ENCODE assay signal across 1 cellular context in the genomic region with DNA sequence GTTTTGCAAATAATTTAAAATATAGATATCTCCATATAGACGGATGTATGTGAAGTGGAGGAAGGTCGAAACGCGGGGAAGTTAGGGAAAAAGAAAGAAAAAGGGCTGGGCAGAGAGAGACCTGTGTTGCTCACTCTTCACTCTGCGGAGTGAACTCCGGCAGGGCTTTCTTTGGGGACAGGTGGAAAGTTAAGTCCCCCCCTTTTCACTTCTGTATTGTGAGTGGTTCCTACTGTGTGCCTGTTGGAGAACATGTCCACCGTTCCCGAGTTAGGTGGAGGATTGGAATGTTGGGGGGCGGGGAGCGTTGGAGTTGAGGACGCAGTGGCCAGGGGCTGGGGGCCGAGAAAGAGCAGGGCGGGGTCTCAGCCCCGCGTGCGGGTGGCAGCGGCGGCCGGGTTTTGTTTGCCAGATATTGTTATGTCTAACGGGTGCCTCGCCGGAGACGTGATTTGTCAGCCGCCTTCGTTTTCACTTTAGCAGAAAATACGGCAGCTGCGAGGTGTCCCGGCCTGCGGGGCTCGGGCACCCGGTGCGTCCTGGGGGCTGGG.
TF ChIP-seq lines count a peak whose summit lies in the region.

No MANE protein-coding gene starts in this region.

TF ChIP-seq in HEK293, 187 proteins besides CTCF, POLR2A, EP300 and RAD21 (continued from another document and continues in another):
- TF ChIP-seq, protein P1, sequence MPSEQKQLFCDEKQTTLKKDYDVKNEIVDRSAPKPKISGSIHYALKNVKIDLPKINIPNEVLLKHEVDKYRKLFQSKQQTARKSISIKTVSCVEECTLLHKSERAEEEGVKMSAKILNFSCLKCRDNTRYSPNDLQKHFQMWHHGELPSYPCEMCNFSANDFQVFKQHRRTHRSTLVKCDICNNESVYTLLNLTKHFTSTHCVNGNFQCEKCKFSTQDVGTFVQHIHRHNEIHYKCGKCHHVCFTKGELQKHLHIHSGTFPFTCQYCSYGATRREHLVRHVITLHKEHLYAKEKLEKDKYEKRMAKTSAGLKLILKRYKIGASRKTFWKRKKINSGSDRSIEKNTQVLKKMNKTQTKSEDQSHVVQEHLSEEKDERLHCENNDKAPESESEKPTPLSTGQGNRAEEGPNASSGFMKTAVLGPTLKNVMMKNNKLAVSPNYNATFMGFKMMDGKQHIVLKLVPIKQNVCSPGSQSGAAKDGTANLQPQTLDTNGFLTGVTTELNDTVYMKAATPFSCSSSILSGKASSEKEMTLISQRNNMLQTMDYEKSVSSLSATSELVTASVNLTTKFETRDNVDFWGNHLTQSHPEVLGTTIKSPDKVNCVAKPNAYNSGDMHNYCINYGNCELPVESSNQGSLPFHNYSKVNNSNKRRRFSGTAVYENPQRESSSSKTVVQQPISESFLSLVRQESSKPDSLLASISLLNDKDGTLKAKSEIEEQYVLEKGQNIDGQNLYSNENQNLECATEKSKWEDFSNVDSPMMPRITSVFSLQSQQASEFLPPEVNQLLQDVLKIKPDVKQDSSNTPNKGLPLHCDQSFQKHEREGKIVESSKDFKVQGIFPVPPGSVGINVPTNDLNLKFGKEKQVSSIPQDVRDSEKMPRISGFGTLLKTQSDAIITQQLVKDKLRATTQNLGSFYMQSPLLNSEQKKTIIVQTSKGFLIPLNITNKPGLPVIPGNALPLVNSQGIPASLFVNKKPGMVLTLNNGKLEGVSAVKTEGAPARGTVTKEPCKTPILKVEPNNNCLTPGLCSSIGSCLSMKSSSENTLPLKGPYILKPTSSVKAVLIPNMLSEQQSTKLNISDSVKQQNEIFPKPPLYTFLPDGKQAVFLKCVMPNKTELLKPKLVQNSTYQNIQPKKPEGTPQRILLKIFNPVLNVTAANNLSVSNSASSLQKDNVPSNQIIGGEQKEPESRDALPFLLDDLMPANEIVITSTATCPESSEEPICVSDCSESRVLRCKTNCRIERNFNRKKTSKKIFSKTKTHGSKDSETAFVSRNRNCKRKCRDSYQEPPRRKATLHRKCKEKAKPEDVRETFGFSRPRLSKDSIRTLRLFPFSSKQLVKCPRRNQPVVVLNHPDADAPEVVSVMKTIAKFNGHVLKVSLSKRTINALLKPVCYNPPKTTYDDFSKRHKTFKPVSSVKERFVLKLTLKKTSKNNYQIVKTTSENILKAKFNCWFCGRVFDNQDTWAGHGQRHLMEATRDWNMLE (tag by site-specific recombination; conservative IDR thresholded peaks at IDR 0.05; ENCODE audit: low read depth) = no peak
- TF ChIP-seq ZNF169 (tag by site-specific recombination; IDR thresholded peaks at IDR 0.05) = no peak
- no peak for TF ChIP-seq ZNF791 (tag by site-specific recombination; IDR thresholded peaks at IDR 0.05)
- peak; percentile 3; the same call in 1 of the 2 replicates for TF ChIP-seq GLIS1 (tag by site-specific recombination; IDR thresholded peaks at IDR 0.05)
- TF ChIP-seq ZNF580 (tag by site-specific recombination; IDR thresholded peaks at IDR 0.05) = no peak
- TF ChIP-seq GLI4 (tag by site-specific recombination; IDR thresholded peaks at IDR 0.05) = no peak
- TF ChIP-seq, protein P2, sequence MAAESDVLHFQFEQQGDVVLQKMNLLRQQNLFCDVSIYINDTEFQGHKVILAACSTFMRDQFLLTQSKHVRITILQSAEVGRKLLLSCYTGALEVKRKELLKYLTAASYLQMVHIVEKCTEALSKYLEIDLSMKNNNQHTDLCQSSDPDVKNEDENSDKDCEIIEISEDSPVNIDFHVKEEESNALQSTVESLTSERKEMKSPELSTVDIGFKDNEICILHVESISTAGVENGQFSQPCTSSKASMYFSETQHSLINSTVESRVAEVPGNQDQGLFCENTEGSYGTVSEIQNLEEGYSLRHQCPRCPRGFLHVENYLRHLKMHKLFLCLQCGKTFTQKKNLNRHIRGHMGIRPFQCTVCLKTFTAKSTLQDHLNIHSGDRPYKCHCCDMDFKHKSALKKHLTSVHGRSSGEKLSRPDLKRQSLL (tag by site-specific recombination; IDR thresholded peaks at IDR 0.05) = no peak
- no peak for TF ChIP-seq ZNF843 (tag by site-specific recombination; IDR thresholded peaks at IDR 0.05)
- no peak for TF ChIP-seq ZNF37A (tag by site-specific recombination; IDR thresholded peaks at IDR 0.05)
- no peak for TF ChIP-seq ZNF670 (tag by site-specific recombination; IDR thresholded peaks at IDR 0.05; ENCODE audit: low read depth)
- no peak for TF ChIP-seq ZNF624 (tag by site-specific recombination; IDR thresholded peaks at IDR 0.05)
- peak; percentile 76 for TF ChIP-seq ZNF335 (tag by site-specific recombination; conservative IDR thresholded peaks at IDR 0.05)
- TF ChIP-seq KLF1 (tag by site-specific recombination; IDR thresholded peaks at IDR 0.05) = no peak; the same call in 1 of the 2 replicates
- TF ChIP-seq, protein P3, sequence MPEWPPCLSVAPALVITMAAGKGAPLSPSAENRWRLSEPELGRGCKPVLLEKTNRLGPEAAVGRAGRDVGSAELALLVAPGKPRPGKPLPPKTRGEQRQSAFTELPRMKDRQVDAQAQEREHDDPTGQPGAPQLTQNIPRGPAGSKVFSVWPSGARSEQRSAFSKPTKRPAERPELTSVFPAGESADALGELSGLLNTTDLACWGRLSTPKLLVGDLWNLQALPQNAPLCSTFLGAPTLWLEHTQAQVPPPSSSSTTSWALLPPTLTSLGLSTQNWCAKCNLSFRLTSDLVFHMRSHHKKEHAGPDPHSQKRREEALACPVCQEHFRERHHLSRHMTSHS (tag by site-specific recombination; IDR thresholded peaks at IDR 0.05) = no peak
- 0 out of 2 replicates have a peak, but pooled peaks have one; percentile 7 for TF ChIP-seq ZNF121 (tag by site-specific recombination; IDR thresholded peaks at IDR 0.05)
- TF ChIP-seq, protein P4, sequence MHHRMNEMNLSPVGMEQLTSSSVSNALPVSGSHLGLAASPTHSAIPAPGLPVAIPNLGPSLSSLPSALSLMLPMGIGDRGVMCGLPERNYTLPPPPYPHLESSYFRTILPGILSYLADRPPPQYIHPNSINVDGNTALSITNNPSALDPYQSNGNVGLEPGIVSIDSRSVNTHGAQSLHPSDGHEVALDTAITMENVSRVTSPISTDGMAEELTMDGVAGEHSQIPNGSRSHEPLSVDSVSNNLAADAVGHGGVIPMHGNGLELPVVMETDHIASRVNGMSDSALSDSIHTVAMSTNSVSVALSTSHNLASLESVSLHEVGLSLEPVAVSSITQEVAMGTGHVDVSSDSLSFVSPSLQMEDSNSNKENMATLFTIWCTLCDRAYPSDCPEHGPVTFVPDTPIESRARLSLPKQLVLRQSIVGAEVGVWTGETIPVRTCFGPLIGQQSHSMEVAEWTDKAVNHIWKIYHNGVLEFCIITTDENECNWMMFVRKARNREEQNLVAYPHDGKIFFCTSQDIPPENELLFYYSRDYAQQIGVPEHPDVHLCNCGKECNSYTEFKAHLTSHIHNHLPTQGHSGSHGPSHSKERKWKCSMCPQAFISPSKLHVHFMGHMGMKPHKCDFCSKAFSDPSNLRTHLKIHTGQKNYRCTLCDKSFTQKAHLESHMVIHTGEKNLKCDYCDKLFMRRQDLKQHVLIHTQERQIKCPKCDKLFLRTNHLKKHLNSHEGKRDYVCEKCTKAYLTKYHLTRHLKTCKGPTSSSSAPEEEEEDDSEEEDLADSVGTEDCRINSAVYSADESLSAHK (tag by site-specific recombination; IDR thresholded peaks at IDR 0.05) = 0 out of 2 replicates have a peak, but pooled peaks have one; percentile 13
- no peak for TF ChIP-seq ZNF513 (tag by site-specific recombination; IDR thresholded peaks at IDR 0.05)
- no peak for TF ChIP-seq ZNF26 (tag by site-specific recombination; IDR thresholded peaks at IDR 0.05)
- no peak for TF ChIP-seq ZNF704 (tag by site-specific recombination; IDR thresholded peaks at IDR 0.05)
- no peak for TF ChIP-seq HOXA7 (CRISPR knock-in tag; IDR thresholded peaks at IDR 0.05; ENCODE audit: borderline replicate concordance)
- no peak for TF ChIP-seq ZBTB8A (tag by site-specific recombination; IDR thresholded peaks at IDR 0.05)
- TF ChIP-seq ZNF23 (tag by site-specific recombination; IDR thresholded peaks at IDR 0.05; ENCODE audit: borderline replicate concordance) = no peak
- TF ChIP-seq ZNF423 (tag by site-specific recombination; IDR thresholded peaks at IDR 0.05) = no peak
- TF ChIP-seq BCL11B (tag by site-specific recombination; IDR thresholded peaks at IDR 0.05; ENCODE audit: low read depth) = peak; percentile 63; the same call in 1 of the 2 replicates
- TF ChIP-seq YY1 (tag by site-specific recombination; IDR thresholded peaks at IDR 0.05) = no peak
- no peak for TF ChIP-seq KLF17 (tag by site-specific recombination; IDR thresholded peaks at IDR 0.05)
- no peak for TF ChIP-seq MYNN (tag by site-specific recombination; IDR thresholded peaks at IDR 0.05; ENCODE audit: borderline replicate concordance)
- TF ChIP-seq ZBTB17 (tag by site-specific recombination; IDR thresholded peaks at IDR 0.05) = peak; percentile 32
- TF ChIP-seq SETDB1 (IDR thresholded peaks at IDR 0.05; ENCODE audit: insufficient read length, low read length) = no peak
- TF ChIP-seq, protein P5, sequence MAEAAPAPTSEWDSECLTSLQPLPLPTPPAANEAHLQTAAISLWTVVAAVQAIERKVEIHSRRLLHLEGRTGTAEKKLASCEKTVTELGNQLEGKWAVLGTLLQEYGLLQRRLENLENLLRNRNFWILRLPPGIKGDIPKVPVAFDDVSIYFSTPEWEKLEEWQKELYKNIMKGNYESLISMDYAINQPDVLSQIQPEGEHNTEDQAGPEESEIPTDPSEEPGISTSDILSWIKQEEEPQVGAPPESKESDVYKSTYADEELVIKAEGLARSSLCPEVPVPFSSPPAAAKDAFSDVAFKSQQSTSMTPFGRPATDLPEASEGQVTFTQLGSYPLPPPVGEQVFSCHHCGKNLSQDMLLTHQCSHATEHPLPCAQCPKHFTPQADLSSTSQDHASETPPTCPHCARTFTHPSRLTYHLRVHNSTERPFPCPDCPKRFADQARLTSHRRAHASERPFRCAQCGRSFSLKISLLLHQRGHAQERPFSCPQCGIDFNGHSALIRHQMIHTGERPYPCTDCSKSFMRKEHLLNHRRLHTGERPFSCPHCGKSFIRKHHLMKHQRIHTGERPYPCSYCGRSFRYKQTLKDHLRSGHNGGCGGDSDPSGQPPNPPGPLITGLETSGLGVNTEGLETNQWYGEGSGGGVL (tag by site-specific recombination; IDR thresholded peaks at IDR 0.05) = peak; percentile 23; the same call in 1 of the 2 replicates
- no peak for TF ChIP-seq ZNF221 (tag by site-specific recombination; IDR thresholded peaks at IDR 0.05; ENCODE audit: borderline replicate concordance)
- TF ChIP-seq ZNF555 (tag by site-specific recombination; conservative IDR thresholded peaks at IDR 0.05) = no peak
- TF ChIP-seq ZNF274 (IDR thresholded peaks at IDR 0.05; ENCODE audit: low read length) = no peak
- TF ChIP-seq ZNF274 (tag by site-specific recombination; IDR thresholded peaks at IDR 0.05; ENCODE audit: borderline replicate concordance) = no peak
- TF ChIP-seq INSM2 (tag by site-specific recombination; IDR thresholded peaks at IDR 0.05) = peak; percentile 43; the same call in 1 of the 2 replicates
- 0 out of 2 replicates have a peak, but pooled peaks have one; percentile 60 for TF ChIP-seq KLF7 (tag by site-specific recombination; IDR thresholded peaks at IDR 0.05; ENCODE audit: borderline replicate concordance)
